Comparison of ENCODE assay signal across 16 cellular contexts in the genomic region with DNA sequence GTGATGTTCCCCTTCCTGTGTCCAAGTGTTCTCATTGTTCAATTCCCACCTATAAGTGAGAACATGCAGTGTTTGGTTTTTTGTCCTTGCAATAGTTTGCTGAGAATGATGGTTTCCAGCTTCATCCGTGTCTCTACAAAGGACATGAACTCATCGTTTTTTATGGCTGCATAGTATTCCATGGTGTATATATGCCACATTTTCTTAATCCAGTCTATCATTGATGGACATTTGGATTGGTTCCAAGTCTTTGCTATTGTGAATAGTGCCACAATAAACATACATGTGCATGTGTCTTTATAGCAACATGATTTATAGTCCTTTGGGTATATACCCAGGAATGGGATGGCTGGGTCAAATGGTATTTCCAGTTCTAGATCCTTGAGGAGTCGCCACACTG. TPM values are rescaled to one million over a fixed set of nuclear protein-coding genes. Genes with fewer than 3 reads are reported as not detected.
"Had no signal": no experiment of that assay in that cellular context is flagged by ENCODE, and none has a peak within 500 bp of the region (broad histone marks: within the 10 kb centered on the region; RNA-seq: fewer than 3 reads in every experiment).

No MANE protein-coding gene starts in this region.

RNA-seq across cellular contexts. Expression of gene OR4D9, which starts 32.4 kb away (rescaled TPM):
- total RNA-seq: subcutaneous adipose tissue, suprapubic skin, temporal lobe, testis, thoracic aorta, thyroid gland, tibial nerve, transverse colon, upper lobe of left lung, upper lobe of right lung, ureter, urinary bladder, uterus, vagina had no signal
- polyA plus RNA-seq: stomach, urinary bladder had no signal

RNA-seq across cellular contexts. Expression of gene OR4D11, which starts 40.3 kb away (rescaled TPM):
- total RNA-seq: stomach, subcutaneous adipose tissue, suprapubic skin, temporal lobe, testis, thoracic aorta, thyroid gland, tibial nerve, transverse colon, upper lobe of left lung, upper lobe of right lung, ureter, urinary bladder, uterus, vagina had no signal
- polyA plus RNA-seq: stomach, thymus, urinary bladder had no signal
